Comparison of ENCODE assay signal across 17 cellular contexts in the genomic region with DNA sequence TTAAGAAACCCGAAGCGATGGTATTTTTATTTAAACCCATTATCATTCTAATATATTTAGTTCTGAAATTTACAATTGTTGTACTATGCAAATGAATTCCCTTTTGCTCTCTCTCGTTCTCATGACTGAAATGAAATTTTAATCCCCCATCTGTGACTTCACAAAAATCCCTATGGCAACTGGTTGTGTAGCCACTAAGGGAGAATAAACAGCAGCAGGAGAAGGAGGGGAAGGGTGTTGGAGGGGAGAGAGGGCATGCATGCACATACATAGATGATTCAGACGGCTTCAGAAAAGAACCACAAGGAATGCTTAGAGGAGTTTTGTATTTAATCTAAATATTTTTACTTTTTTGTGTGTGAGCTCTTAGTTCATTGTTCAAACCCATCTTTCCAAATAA. TPM values are rescaled to one million over a fixed set of nuclear protein-coding genes. Genes with fewer than 3 reads are reported as not detected.
DNase-seq lines count a peak whose midpoint lies in the region; ATAC-seq and TF ChIP-seq lines count a peak whose summit lies in the region.
"Had no signal": no experiment of that assay in that cellular context is flagged by ENCODE, and none has a peak within 500 bp of the region (broad histone marks: within the 10 kb centered on the region; RNA-seq: fewer than 3 reads in every experiment).

No MANE protein-coding gene starts in this region.

- TF ChIP-seq POLR2A in testis (IDR thresholded peaks at IDR 0.05): no peak

- intact Hi-C loops in testis (cut with DNase I; ENCODE audit: low total_unique reads): no loop called here

- H3K27me3 Mint-ChIP-seq in GM23338 (ENCODE audit: insufficient read depth, low read depth, poor library complexity) (no peaks in the 10 kb centered on the region), neural crest cell (ENCODE audit: low read depth) (no peaks in the 10 kb centered on the region)
- H3K27me3 Mint-ChIP-seq: activated naive CD8-positive, alpha-beta T cell treated with anti-CD3 and anti-CD28 coated beads, Interleukin-2, amount 10 ng/mL, durations not matched to agents 7 days and 5 days had no signal

- no peaks in the 10 kb centered on the region for H3K79me2 ChIP-seq in GM23338 (replicated peaks; ENCODE audit: insufficient read depth)

- no peaks in the 10 kb centered on the region for H4K20me1 ChIP-seq in GM23338 (replicated peaks; ENCODE audit: insufficient read depth)

- 0 out of 2 replicates have a peak overlapping the region, but pooled peaks have one; percentile 12 for H3K27ac ChIP-seq in GM23338 (ENCODE audit: low read depth)
- H3K27ac ChIP-seq in ectodermal cell (ENCODE audit: insufficient read depth, low read depth, low read length, poor library complexity, severe bottlenecking): peak overlapping the region; percentile 66
- H3K27ac ChIP-seq in testis: no peak overlapping the region
- H3K27ac ChIP-seq: esophagus muscularis mucosa, thoracic aorta had no signal

- TF ChIP-seq CTCF in GM23338 (conservative IDR thresholded peaks at IDR 0.05; ENCODE audit: low read depth in 2 of 2) (no peak), neural crest cell (conservative IDR thresholded peaks at IDR 0.05) (no peak), testis (IDR thresholded peaks at IDR 0.05) (no peak)

- H3F3A ChIP-seq in GM23338 (replicated peaks; ENCODE audit: low read depth): no peaks in the 10 kb centered on the region

- H3K4me2 ChIP-seq in GM23338: 0 out of 2 replicates have a peak overlapping the region, but pooled peaks have one; percentile 13

- H3K4me3 ChIP-seq in GM23338: no peak overlapping the region
- no peak overlapping the region for H3K4me3 ChIP-seq in ectodermal cell (ENCODE audit: insufficient read depth, low read depth, low read length)
- H3K4me3 ChIP-seq in testis: no peak overlapping the region
- H3K4me3 ChIP-seq: esophagus muscularis mucosa, thoracic aorta had no signal

- no peak overlapping the region for H3K4me3 Mint-ChIP-seq in GM23338
- H3K4me3 Mint-ChIP-seq in neural crest cell: no peak overlapping the region
- H3K4me3 Mint-ChIP-seq: activated naive CD8-positive, alpha-beta T cell treated with anti-CD3 and anti-CD28 coated beads, Interleukin-2, amount 10 ng/mL, durations not matched to agents 7 days and 5 days; stimulated activated effector memory CD8-positive, alpha-beta T cell treated with anti-CD3 and anti-CD28 coated beads, Interleukin-12 subunit alpha, Interleukin-12 subunit beta, amount 100 ng/mL, for 72 hours had no signal

- 78 to 80% methylated on average over 1 of the region's 4 CpGs for WGBS in ectodermal cell, 2 experiments
- WGBS in testis, 2 donors: 90 to 92% methylated on average over 4 of the region's 4 CpGs

- no peak overlapping the region for H2AFZ ChIP-seq in GM23338

- no peaks in the 10 kb centered on the region for H3K36me3 ChIP-seq in GM23338 (ENCODE audit: insufficient read depth)
- H3K36me3 ChIP-seq in ectodermal cell (ENCODE audit: control insufficient read depth, insufficient read depth, low read length): no peaks in the 10 kb centered on the region
- H3K36me3 ChIP-seq in testis (ENCODE audit: low read depth, missing control alignments): no peaks in the 10 kb centered on the region
- H3K36me3 ChIP-seq: esophagus muscularis mucosa, thoracic aorta had no signal

- H3K36me3 Mint-ChIP-seq in GM23338 (ENCODE audit: low read depth) (peaks cover 5% of the 10 kb centered on the region; the same call in 1 of the 3 replicates), neural crest cell (ENCODE audit: low read depth) (peaks cover 1% of the 10 kb centered on the region)
- H3K36me3 Mint-ChIP-seq: activated naive CD8-positive, alpha-beta T cell treated with anti-CD3 and anti-CD28 coated beads, Interleukin-2, amount 10 ng/mL, durations not matched to agents 7 days and 5 days; stimulated activated effector memory CD8-positive, alpha-beta T cell treated with anti-CD3 and anti-CD28 coated beads, Interleukin-12 subunit alpha, Interleukin-12 subunit beta, amount 100 ng/mL, for 72 hours had no signal

- H3K27me3 ChIP-seq in GM23338 (ENCODE audit: insufficient read depth) (no peaks in the 10 kb centered on the region), ectodermal cell (ENCODE audit: control insufficient read depth, insufficient read depth, low read length, poor library complexity, severe bottlenecking) (no peaks in the 10 kb centered on the region), testis (no peaks in the 10 kb centered on the region)
- H3K27me3 ChIP-seq: esophagus muscularis mucosa had no signal

- peaks cover 13% of the 10 kb centered on the region for H3K4me1 Mint-ChIP-seq in GM23338
- peaks cover 10% of the 10 kb centered on the region for H3K4me1 Mint-ChIP-seq in neural crest cell
- H3K4me1 Mint-ChIP-seq: activated naive CD8-positive, alpha-beta T cell treated with anti-CD3 and anti-CD28 coated beads, Interleukin-2, amount 10 ng/mL, durations not matched to agents 7 days and 5 days; stimulated activated effector memory CD8-positive, alpha-beta T cell treated with anti-CD3 and anti-CD28 coated beads, Interleukin-12 subunit alpha, Interleukin-12 subunit beta, amount 100 ng/mL, for 72 hours had no signal

- H3K9me3 ChIP-seq in ectodermal cell (ENCODE audit: control insufficient read depth, low read length) (peaks cover 2% of the 10 kb centered on the region), testis (no peaks in the 10 kb centered on the region)
- H3K9me3 ChIP-seq: thoracic aorta had no signal

- H3K4me1 ChIP-seq in GM23338 (ENCODE audit: insufficient read depth): peaks cover 16% of the 10 kb centered on the region
- no peaks in the 10 kb centered on the region for H3K4me1 ChIP-seq in ectodermal cell (ENCODE audit: control insufficient read depth, insufficient read depth, low read length)
- no peaks in the 10 kb centered on the region for H3K4me1 ChIP-seq in testis
- H3K4me1 ChIP-seq: esophagus muscularis mucosa had no signal

- H3K9me2 ChIP-seq in GM23338 (ENCODE audit: insufficient read depth): no peaks in the 10 kb centered on the region

- peak; percentile 33 for DNase-seq in GM23338 (ENCODE audit: low spot score)
- peak; percentile 81 for DNase-seq in NCI-H524 treated with DMSO at 0.1 percent for 48 hours (lab: John Stamatoyannopoulos, UW)
- no peak for DNase-seq in neural crest cell (ENCODE audit: low read depth, low spot score)
- DNase-seq in testis: no peak
- no peak for DNase-seq in NCI-H2081 treated with DMSO at 0.1 percent for 48 hours (lab: John Stamatoyannopoulos, UW)
- DNase-seq in NCI-H446 (lab: John Stamatoyannopoulos, UW): no peak
- DNase-seq: activated CD8-positive, alpha-beta memory T cell treated with anti-CD3 and anti-CD28 coated beads for 24 hours; activated naive CD8-positive, alpha-beta T cell treated with anti-CD3 and anti-CD28 coated beads, Interleukin-2, amount 10 ng/mL, durations not matched to agents 7 days and 5 days; NCI-H1436; NCI-H345; SHP77 treated with DMSO at 0.1 percent for 48 hours; T-helper 2 cell had no signal

- peak overlapping the region; percentile 81 for H3K27ac Mint-ChIP-seq in GM23338
- H3K27ac Mint-ChIP-seq in neural crest cell (ENCODE audit: unreplicated experiment): peak overlapping the region; percentile 36
- H3K27ac Mint-ChIP-seq: activated naive CD8-positive, alpha-beta T cell treated with anti-CD3 and anti-CD28 coated beads, Interleukin-2, amount 10 ng/mL, durations not matched to agents 7 days and 5 days; stimulated activated effector memory CD8-positive, alpha-beta T cell treated with anti-CD3 and anti-CD28 coated beads, Interleukin-12 subunit alpha, Interleukin-12 subunit beta, amount 100 ng/mL, for 72 hours had no signal

- H3K9me3 Mint-ChIP-seq in GM23338 (no peaks in the 10 kb centered on the region), neural crest cell (peaks cover 6% of the 10 kb centered on the region)
- H3K9me3 Mint-ChIP-seq: activated naive CD8-positive, alpha-beta T cell treated with anti-CD3 and anti-CD28 coated beads, Interleukin-2, amount 10 ng/mL, durations not matched to agents 7 days and 5 days; stimulated activated effector memory CD8-positive, alpha-beta T cell treated with anti-CD3 and anti-CD28 coated beads, Interleukin-12 subunit alpha, Interleukin-12 subunit beta, amount 100 ng/mL, for 72 hours had no signal

- peak; percentile 60 for ATAC-seq in GM23338
- ATAC-seq in HG03025 (IDR thresholded peaks at IDR 0.05; ENCODE audit: low FRiP score, unreplicated experiment): no peak
- ATAC-seq: stimulated activated effector memory CD8-positive, alpha-beta T cell treated with anti-CD3 and anti-CD28 coated beads, Interleukin-12 subunit alpha, Interleukin-12 subunit beta, amount 100 ng/mL, for 72 hours had no signal

TF ChIP-seq in GM23338, 12 proteins besides CTCF, POLR2A, EP300 and RAD21:
- no peak for TF ChIP-seq STAT1 (IDR thresholded peaks at IDR 0.05; ENCODE audit: unreplicated experiment)
- TF ChIP-seq CREB1 (CRISPR knock-in tag; IDR thresholded peaks at IDR 0.05; ENCODE audit: low read depth): no peak
- TF ChIP-seq ZNF331 (CRISPR knock-in tag; IDR thresholded peaks at IDR 0.05; ENCODE audit: low read depth): no peak

RNA-seq across cellular contexts. Expression of a gene that starts 36.8 kb away (rescaled TPM):
- 11.0 and 15.7 TPM in 2 replicates for total RNA-seq in GM23338 (2014; rRNA removed; shearing (Covaris generic))
- polyA plus RNA-seq in GM23338 (2016; fragmentation: Nextera tagmentation; extraction: Ambion mirVana): 4.9 and 5.5 TPM in 2 replicates
- polyA plus RNA-seq in ectodermal cell (2013, experiment 1 of 4): 58.9 TPM
- 64.1 TPM for polyA plus RNA-seq in ectodermal cell (2013, experiment 2 of 4)
- 34.2 TPM for polyA plus RNA-seq in ectodermal cell (2013, experiment 3 of 4)
- polyA plus RNA-seq in ectodermal cell (2013, experiment 4 of 4): 38.9 TPM
- 7.9 and 8.8 TPM in 2 replicates for total RNA-seq in neural crest cell
- total RNA-seq in testis: 10 to 100 TPM; 17.2 to 22.5 TPM
- polyA plus RNA-seq in testis (ENCODE audit: insufficient read depth, low read depth, low replicate concordance): 21.6 TPM

Comparison
In these comparisons a context has a peak if more than half of its experiments do, and no peak if none do; other contexts are left out.
1. DNase-seq: peak in GM23338 (single experiment) and NCI-H524 treated with DMSO at 0.1 percent for 48 hours (single experiment); none in neural crest cell (single experiment), testis (single experiment), NCI-H2081 treated with DMSO at 0.1 percent for 48 hours (single experiment) and NCI-H446 (0 of 2).
2. H3K27ac ChIP-seq: peak in GM23338 (single experiment) and ectodermal cell (single experiment); none in testis (0 of 2).